In the genomic region with DNA sequence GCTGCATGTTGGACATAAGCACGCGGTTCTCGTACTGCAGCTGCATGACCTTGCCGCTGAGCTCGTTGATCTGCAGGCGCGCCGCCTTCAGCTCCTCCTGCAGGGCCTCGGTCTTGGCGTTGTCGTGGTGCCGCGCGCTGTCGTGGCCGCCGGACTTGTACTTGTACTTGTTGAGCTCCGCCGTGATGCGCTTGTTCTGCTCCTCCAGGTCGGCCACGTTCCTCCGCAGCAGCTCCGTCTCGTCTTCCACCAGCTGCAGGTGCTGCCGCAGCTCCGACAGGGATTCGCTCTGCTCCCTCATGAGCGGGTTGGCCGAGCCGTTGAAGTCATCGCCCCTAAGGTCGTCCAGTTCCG, we compare ENCODE assay signal across 13 cellular contexts. TPM values are rescaled to one million over a fixed set of nuclear protein-coding genes. Genes with fewer than 3 reads are reported as not detected.
"Had no signal": no experiment of that assay in that cellular context is flagged by ENCODE, and none has a peak within 500 bp of the region (broad histone marks: within the 10 kb centered on the region; RNA-seq: fewer than 3 reads in every experiment).

No MANE protein-coding gene starts in this region.

- ATAC-seq: body of pancreas, esophagus mucosa, left colon had no signal

- DNase-seq: activated CD4-positive, alpha-beta memory T cell treated with anti-CD3 and anti-CD28 coated beads, Interleukin-2, amount 10 ng/mL, durations not matched to agents 7 days and 5 days; activated CD8-positive, alpha-beta memory T cell treated with anti-CD3 and anti-CD28 coated beads, Interleukin-2, amount 50 U/mL, for 4 hours; endodermal cell; left colon; mammary epithelial cell; stimulated activated CD4-positive, alpha-beta T cell treated with anti-CD3 and anti-CD28 coated beads, Interleukin-15, amount 100 ng/mL, for 24 hours; stomach; T1000 had no signal

- H3K4me3 Mint-ChIP-seq: activated CD4-positive, alpha-beta memory T cell treated with anti-CD3 and anti-CD28 coated beads, Interleukin-2, amount 10 ng/mL, durations not matched to agents 7 days and 5 days; activated CD4-positive, alpha-beta T cell treated with anti-CD3 and anti-CD28 coated beads for 36 hours; endodermal cell; nephron had no signal

- H3K4me1 Mint-ChIP-seq: activated CD4-positive, alpha-beta memory T cell treated with anti-CD3 and anti-CD28 coated beads, Interleukin-2, amount 10 ng/mL, durations not matched to agents 7 days and 5 days; activated CD4-positive, alpha-beta T cell treated with anti-CD3 and anti-CD28 coated beads for 36 hours had no signal

- H3K27ac ChIP-seq: body of pancreas, stomach, VCaP had no signal

- H3K27ac Mint-ChIP-seq: activated CD4-positive, alpha-beta memory T cell treated with anti-CD3 and anti-CD28 coated beads, Interleukin-2, amount 10 ng/mL, durations not matched to agents 7 days and 5 days; activated CD4-positive, alpha-beta T cell treated with anti-CD3 and anti-CD28 coated beads for 36 hours; endodermal cell; nephron had no signal

- H3K27me3 Mint-ChIP-seq: activated CD4-positive, alpha-beta memory T cell treated with anti-CD3 and anti-CD28 coated beads, Interleukin-2, amount 10 ng/mL, durations not matched to agents 7 days and 5 days had no signal

- H3K27me3 ChIP-seq: body of pancreas had no signal

- H3K4me1 ChIP-seq: body of pancreas had no signal

- H3K4me3 ChIP-seq: body of pancreas, stomach had no signal

- H3K36me3 ChIP-seq: stomach had no signal

- H3K9me3 Mint-ChIP-seq: nephron had no signal

RNA-seq across cellular contexts. Expression of a gene that starts 16.6 kb away (rescaled TPM):
- total RNA-seq: mammary epithelial cell had no signal
- polyA plus RNA-seq: mammary epithelial cell had no signal
